ENCODE assay signal across 15 cellular contexts in the genomic region with DNA sequence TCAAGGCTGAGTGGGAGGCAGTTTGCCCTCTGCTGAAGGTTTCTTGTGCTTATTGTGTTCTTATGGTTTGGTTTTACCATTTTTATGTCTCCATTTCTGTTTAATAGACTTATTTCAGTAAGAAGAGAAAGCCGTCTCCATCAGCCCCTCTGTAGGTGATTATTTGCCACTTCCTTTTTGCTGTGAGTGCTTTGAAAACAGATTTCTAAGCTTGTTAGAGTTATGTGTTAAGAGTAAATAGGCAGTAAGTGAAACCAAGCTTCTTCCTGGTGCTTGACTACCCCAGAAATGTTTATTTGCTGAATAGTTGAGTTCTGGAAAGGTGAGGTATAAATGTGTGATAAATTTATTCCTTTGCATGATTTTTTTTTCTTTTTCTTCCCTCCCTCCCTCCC.
DNase-seq lines count a peak whose midpoint lies in the region; ATAC-seq and TF ChIP-seq lines count a peak whose summit lies in the region.
"Had no signal": no experiment of that assay in that cellular context is flagged by ENCODE, and none has a peak within 500 bp of the region (broad histone marks: within the 10 kb centered on the region; RNA-seq: fewer than 3 reads in every experiment).

No MANE protein-coding gene starts in this region.

- peaks cover 51% of the 10 kb centered on the region for H3K4me1 Mint-ChIP-seq in activated naive CD4-positive, alpha-beta T cell treated with anti-CD3 and anti-CD28 coated beads, Interleukin-2, amount 10 ng/mL, durations not matched to agents 7 days and 5 days

- no peaks in the 10 kb centered on the region for H3K27me3 Mint-ChIP-seq in activated naive CD4-positive, alpha-beta T cell treated with anti-CD3 and anti-CD28 coated beads, Interleukin-2, amount 10 ng/mL, durations not matched to agents 7 days and 5 days

- BruUV-seq in PC-3 (replicated peaks; lab: Mats Ljungman, UMichigan), result no TSS peak

- H3K79me2 ChIP-seq in PC-3 (ENCODE audit: low read length), result no peaks in the 10 kb centered on the region

- H3K36me3 ChIP-seq in left lung (no peaks in the 10 kb centered on the region), urinary bladder (ENCODE audit: insufficient read depth) (no peaks in the 10 kb centered on the region), PC-3 (ENCODE audit: low read depth, low read length) (no peaks in the 10 kb centered on the region)
- H3K36me3 ChIP-seq: ovary had no signal

- no peaks in the 10 kb centered on the region for H3K36me3 Mint-ChIP-seq in activated naive CD4-positive, alpha-beta T cell treated with anti-CD3 and anti-CD28 coated beads, Interleukin-2, amount 10 ng/mL, durations not matched to agents 7 days and 5 days

- H3K27me3 ChIP-seq in left lung, result no peaks in the 10 kb centered on the region
- no peaks in the 10 kb centered on the region for H3K27me3 ChIP-seq in PC-3 (ENCODE audit: low read length)
- H3K27me3 ChIP-seq: ovary had no signal

- intact Hi-C loops in left lung (cut with DNase I) (no loop called here), PC-3 (cut with micrococcal nuclease) (no loop called here)

- H3K4me3 Mint-ChIP-seq in activated naive CD4-positive, alpha-beta T cell treated with anti-CD3 and anti-CD28 coated beads, Interleukin-2, amount 10 ng/mL, durations not matched to agents 7 days and 5 days, result no peak overlapping the region

- no peak overlapping the region for H2AFZ ChIP-seq in PC-3 (ENCODE audit: low read length)

- no peak for TF ChIP-seq POLR2A in GM18505 (IDR thresholded peaks at IDR 0.05; ENCODE audit: borderline replicate concordance, extremely low read depth, insufficient read depth, insufficient read length)

- H3K9ac ChIP-seq in PC-3 (ENCODE audit: low read length), result no peak overlapping the region

- peak overlapping the region; percentile 99 for H3K27ac ChIP-seq in VCaP
- H3K27ac ChIP-seq in left lung, result peak overlapping the region; percentile 65 to 75
- peak overlapping the region; percentile 6 for H3K27ac ChIP-seq in urinary bladder (ENCODE audit: low read depth)
- no peak overlapping the region for H3K27ac ChIP-seq in PC-3 (ENCODE audit: low read length)

- POLR2A ChIA-PET in PC-3 (lab: Charles Lee; ENCODE audit: unreplicated experiment), result no interaction called here

- no peaks in the 10 kb centered on the region for H4K20me1 ChIP-seq in PC-3 (ENCODE audit: low read length)

- 69% methylated on average over 1 of the region's 1 CpG for WGBS in urinary bladder

- no peaks in the 10 kb centered on the region for H3K9me3 Mint-ChIP-seq in activated naive CD4-positive, alpha-beta T cell treated with anti-CD3 and anti-CD28 coated beads, Interleukin-2, amount 10 ng/mL, durations not matched to agents 7 days and 5 days

- peaks cover 9% of the 10 kb centered on the region for H3F3A ChIP-seq in PC-3 (ENCODE audit: low read length, unreplicated experiment)

- H3K4me1 ChIP-seq in left lung, result peaks cover 6 to 62% of the 10 kb centered on the region in 2 donors
- H3K4me1 ChIP-seq in urinary bladder (ENCODE audit: insufficient read depth), result peaks cover 2% of the 10 kb centered on the region
- peaks cover 46% of the 10 kb centered on the region for H3K4me1 ChIP-seq in PC-3 (ENCODE audit: insufficient read depth, low read length)

- H3K9me3 ChIP-seq in left lung (no peaks in the 10 kb centered on the region), PC-3 (ENCODE audit: low read length) (no peaks in the 10 kb centered on the region)
- H3K9me3 ChIP-seq: ovary had no signal

- CTCF ChIA-PET in activated naive CD4-positive, alpha-beta T cell treated with anti-CD3 and anti-CD28 coated beads, Interleukin-2, amount 10 ng/mL, durations not matched to agents 7 days and 5 days (lab: Charles Lee), result no interaction called here
- CTCF ChIA-PET in PC-3 (lab: Charles Lee), result no interaction called here

- peak overlapping the region; percentile 71 for H3K27ac Mint-ChIP-seq in activated naive CD4-positive, alpha-beta T cell treated with anti-CD3 and anti-CD28 coated beads, Interleukin-2, amount 10 ng/mL, durations not matched to agents 7 days and 5 days

- ATAC-seq in left lung (peak; percentile 25), GM18505 (IDR thresholded peaks at IDR 0.05; ENCODE audit: unreplicated experiment) (no peak), PC-3 (no peak)

- H3K4me2 ChIP-seq in PC-3 (ENCODE audit: low read length), result no peak overlapping the region

- H3K9me2 ChIP-seq in PC-3 (replicated peaks; ENCODE audit: low read length), result no peaks in the 10 kb centered on the region

- TF ChIP-seq CTCF in VCaP (conservative IDR thresholded peaks at IDR 0.05), result no peak
- no peak for TF ChIP-seq CTCF in left lung (IDR thresholded peaks at IDR 0.05)
- no peak for TF ChIP-seq CTCF in PC-3 (conservative IDR thresholded peaks at IDR 0.05; ENCODE audit: low read depth, low read length)

- DNase-seq in activated naive CD4-positive, alpha-beta T cell treated with anti-CD3 and anti-CD28 coated beads, Interleukin-2, amount 10 ng/mL, durations not matched to agents 7 days and 5 days, result no peak
- no peak for DNase-seq in activated naive CD4-positive, alpha-beta T cell treated with Interleukin-2 at 50 U/mL for 16 hours
- no peak for DNase-seq in left lung
- DNase-seq in EL, result no peak
- DNase-seq in PC-3, result no peak
- DNase-seq: activated CD4-positive, CD25-positive, alpha-beta regulatory T cell treated with anti-CD3 and anti-CD28 coated beads, Interleukin-2, amount 50 U/mL, for 72 hours; activated naive CD4-positive, alpha-beta T cell; dermis blood vessel endothelial cell; H7; mammary epithelial cell; NCI-H2227 treated with DMSO at 0.1 percent for 48 hours; ovary had no signal

- H3K4me3 ChIP-seq in left lung (no peak overlapping the region), urinary bladder (ENCODE audit: low read depth, low read length) (no peak overlapping the region), PC-3 (ENCODE audit: low read length) (no peak overlapping the region)
- H3K4me3 ChIP-seq: ovary had no signal
